8 cellular contexts compared by ENCODE assay signal in the genomic region with DNA sequence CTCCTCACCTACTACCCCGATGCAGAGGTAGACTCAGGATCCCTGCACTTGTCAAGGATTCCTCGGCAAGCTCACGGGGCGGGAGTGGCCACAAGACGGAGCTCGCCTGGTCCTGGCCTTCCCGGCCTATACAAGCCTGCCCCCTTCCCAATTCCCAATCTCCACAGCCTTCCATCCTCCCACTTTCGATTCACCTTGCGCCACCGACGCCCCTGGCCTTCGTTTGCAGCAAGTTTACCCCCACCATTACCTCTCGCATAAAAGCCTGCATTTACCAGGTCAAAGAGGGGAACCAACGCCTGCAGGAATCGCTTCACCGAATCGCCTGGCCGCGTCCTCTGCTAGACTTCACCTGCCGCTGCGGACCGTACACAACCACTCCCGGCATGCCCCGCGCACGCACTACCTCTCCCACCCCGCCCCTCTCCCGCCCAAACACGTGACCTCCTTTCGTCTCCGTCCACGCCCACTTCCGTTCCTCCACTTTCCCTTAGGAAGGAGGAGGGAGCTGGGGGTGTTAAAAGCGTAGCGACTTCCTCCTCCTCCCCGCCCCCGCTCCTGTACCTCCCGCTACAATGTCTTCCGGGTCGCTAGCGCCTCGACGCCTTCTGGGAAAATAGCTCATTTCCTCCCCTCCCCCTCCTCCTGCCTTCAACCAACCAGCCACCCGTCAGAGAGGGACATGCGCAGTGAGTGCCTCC. TPM values are rescaled to one million over a fixed set of nuclear protein-coding genes. Genes with fewer than 3 reads are reported as not detected.
A peak's percentile ranks its signal among the peaks of the same experiment; 100 is the strongest.
DNase-seq lines count a peak whose midpoint lies in the region; ATAC-seq and TF ChIP-seq lines count a peak whose summit lies in the region.

TSS of gene ORC4 (minus strand) at position 380 of the 701 bp plus-strand sequence. CDS start 44,779 bp downstream, outside the sequence.

- no peaks in the 10 kb centered on the region for H4K20me1 ChIP-seq in DOHH2 (ENCODE audit: control insufficient read depth, insufficient read depth, low read depth, low read length)

- H3K79me2 ChIP-seq in DOHH2 (ENCODE audit: control insufficient read depth, low read length) = peaks cover 90% of the 10 kb centered on the region

- DNase-seq in Peyer's patch (peak; percentile 98 to 100 (median 100)), esophagus muscularis mucosa (ENCODE audit: extremely low spot score) (peak; percentile 99)
- peak; percentile 95 to 96 for DNase-seq in activated T-cell treated with anti-CD3 and anti-CD28 coated beads, Interleukin-2, amount 50 U/mL, for 48 hours
- DNase-seq in stimulated activated CD8-positive, alpha-beta memory T cell treated with anti-CD3 and anti-CD28 coated beads, Interleukin-7, amount 100 ng/mL, for 4 hours (ENCODE audit: low read depth in 2 of 2) = peak; percentile 96 to 98

- H3K27me3 ChIP-seq in DOHH2 (ENCODE audit: control insufficient read depth, low read length) = no peaks in the 10 kb centered on the region
- no peaks in the 10 kb centered on the region for H3K27me3 ChIP-seq in Peyer's patch
- H3K27me3 ChIP-seq in esophagus muscularis mucosa = no peaks in the 10 kb centered on the region
- H3K27me3 ChIP-seq in muscle layer of duodenum (ENCODE audit: low read depth, low read length) = no peaks in the 10 kb centered on the region

- peak within 1 kb of the TSS; percentile 80 for H3K4me2 ChIP-seq in DOHH2 (ENCODE audit: low read length)

- H3K27ac ChIP-seq in DOHH2 (ENCODE audit: low read depth, low read length) (peak within 1 kb of the TSS; percentile 68), KOPT-K1 (ENCODE audit: low read depth, low read length, poor library complexity, severe bottlenecking) (peak within 1 kb of the TSS; percentile 85), Peyer's patch (peak within 1 kb of the TSS; percentile 81 to 97 (median 96)), esophagus muscularis mucosa (replicated peaks in 1 of 4) (peak within 1 kb of the TSS; percentile 95 to 97 (median 96)), muscle layer of duodenum (ENCODE audit: low read length) (peak within 1 kb of the TSS; percentile 93)

- under 1% methylated on average over 44 of the region's 45 CpGs for WGBS in esophagus muscularis mucosa

- ATAC-seq in GM21786 (IDR thresholded peaks at IDR 0.05; ENCODE audit: unreplicated experiment) = peak; percentile 72

- H3F3A ChIP-seq in DOHH2 (ENCODE audit: control insufficient read depth, insufficient read depth) = no peaks in the 10 kb centered on the region

- H3K9me3 ChIP-seq in DOHH2 (ENCODE audit: control insufficient read depth, insufficient read depth, low read length) (no peaks in the 10 kb centered on the region), KOPT-K1 (ENCODE audit: insufficient read depth, low read length, poor library complexity, severe bottlenecking) (no peaks in the 10 kb centered on the region), Peyer's patch (no peaks in the 10 kb centered on the region), esophagus muscularis mucosa (no peaks in the 10 kb centered on the region), muscle layer of duodenum (ENCODE audit: control insufficient read depth in 1 of 2, low read length in 2 of 2) (no peaks in the 10 kb centered on the region)

- H3K9me2 ChIP-seq in DOHH2 (replicated peaks; ENCODE audit: control insufficient read depth, low read length) = no peaks in the 10 kb centered on the region

- peaks cover 27% of the 10 kb centered on the region for H3K4me1 ChIP-seq in DOHH2 (ENCODE audit: control insufficient read depth, low read length)
- peaks cover 0 to 24% (median 0%) of the 10 kb centered on the region in 4 donors for H3K4me1 ChIP-seq in Peyer's patch
- H3K4me1 ChIP-seq in esophagus muscularis mucosa = peaks cover 29 to 56% (median 51%) of the 10 kb centered on the region in 4 donors
- H3K4me1 ChIP-seq in muscle layer of duodenum (ENCODE audit: control insufficient read depth in 1 of 2, insufficient read depth in 2 of 2, low read length in 2 of 2) = peaks cover 0 to 22% of the 10 kb centered on the region in 2 donors

- TF ChIP-seq POLR2A in Peyer's patch (IDR thresholded peaks at IDR 0.05) (peak; percentile 77 to 82), esophagus muscularis mucosa (IDR thresholded peaks at IDR 0.05; ENCODE audit: low read depth) (no peak)

- H3K4me3 ChIP-seq in DOHH2 (ENCODE audit: low read length) (peak within 1 kb of the TSS; percentile 99), Peyer's patch (peak within 1 kb of the TSS; percentile 64 to 90 (median 72)), esophagus muscularis mucosa (peak within 1 kb of the TSS; percentile 78 to 85 (median 82)), muscle layer of duodenum (ENCODE audit: low read depth in 1 of 2, low read length in 2 of 2) (peak within 1 kb of the TSS; percentile 92 to 94)

- TF ChIP-seq EP300 in esophagus muscularis mucosa (IDR thresholded peaks at IDR 0.05) = peak; percentile 28

- TF ChIP-seq CTCF in DOHH2 (IDR thresholded peaks at IDR 0.05; ENCODE audit: low read depth, low read length, poor library complexity, severe bottlenecking) (peak; percentile 42), Peyer's patch (IDR thresholded peaks at IDR 0.05) (peak in 3 of 6 experiments; percentile 41 to 53 (median 45)), esophagus muscularis mucosa (IDR thresholded peaks at IDR 0.05) (peak; percentile 34 to 43 (median 37))

- no peaks in the 10 kb centered on the region for H3K36me3 ChIP-seq in DOHH2 (ENCODE audit: control insufficient read depth, low read length)
- H3K36me3 ChIP-seq in KOPT-K1 (ENCODE audit: insufficient read depth, low read length) = peaks cover 5% of the 10 kb centered on the region; the same call in 1 of the 2 replicates
- H3K36me3 ChIP-seq in Peyer's patch = no peaks in the 10 kb centered on the region
- no peaks in the 10 kb centered on the region for H3K36me3 ChIP-seq in esophagus muscularis mucosa
- H3K36me3 ChIP-seq in muscle layer of duodenum (ENCODE audit: control insufficient read depth in 1 of 2, insufficient read depth in 2 of 2, low read length in 2 of 2) = no peaks in the 10 kb centered on the region

- intact Hi-C loops in esophagus muscularis mucosa (cut with DNase I) = no loop called here

RNA-seq across cellular contexts. Expression of gene ORC4, which starts in this region (rescaled TPM):
- total RNA-seq in Peyer's patch = 10 to 100 TPM; 21.4 to 31.0 (median 26.1) TPM
- total RNA-seq in esophagus muscularis mucosa = 10 to 100 TPM; 20.2 to 36.8 (median 26.1) TPM

Comparison
In these comparisons a context has a peak if more than half of its experiments do, and no peak if none do; other contexts are left out.
1. Peak in every context shown above with its lines: DNase-seq, ATAC-seq, H3K4me3 ChIP-seq and H3K27ac ChIP-seq.